In genomic region chr6:138371452-138371711, GRCh38 we compare ENCODE assay signal across 29 cellular contexts. TPM values are rescaled to one million over a fixed set of nuclear protein-coding genes. Genes with fewer than 3 reads are reported as not detected.
"Had no signal": no experiment of that assay in that cellular context is flagged by ENCODE, and none has a peak within 500 bp of the region (broad histone marks: within the 10 kb centered on the region; RNA-seq: fewer than 3 reads in every experiment).

No MANE protein-coding gene starts in this region.

- H3K9me3 Mint-ChIP-seq: natural killer cell had no signal

- H3K36me3 Mint-ChIP-seq: activated naive CD8-positive, alpha-beta T cell treated with anti-CD3 and anti-CD28 coated beads, Interleukin-2, amount 10 ng/mL, durations not matched to agents 7 days and 5 days; immature natural killer cell; natural killer cell; stimulated activated memory B cell treated with anti-CD40 and anti-IgM and Interleukin-4, amounts not matched to agents 10 μg/mL and 1 μg/mL and 100 μg/mL, for 72 hours had no signal

- H3K4me3 ChIP-seq: coronary artery, left ventricle myocardium inferior, ovary, smooth muscle cell, stomach, suprapubic skin, tibial nerve had no signal

- H3K36me3 ChIP-seq: left ventricle myocardium inferior, neutrophil, ovary, stomach, suprapubic skin, tibial nerve had no signal

- FAIRE-seq: urothelium cell line had no signal

- DNase-seq: activated CD4-positive, alpha-beta memory T cell treated with anti-CD3 and anti-CD28 coated beads, Interleukin-2, amount 10 ng/mL, durations not matched to agents 7 days and 5 days; activated CD4-positive, alpha-beta T cell treated with anti-CD3 and anti-CD28 coated beads for 48 hours; activated CD4-positive, CD25-positive, alpha-beta regulatory T cell; activated effector memory CD4-positive, alpha-beta T cell treated with Interleukin-2 at 50 U/mL for 16 hours; activated naive CD4-positive, alpha-beta T cell treated with anti-CD3 and anti-CD28 coated beads for 36 hours; activated naive CD8-positive, alpha-beta T cell treated with anti-CD3 and anti-CD28 coated beads, Interleukin-2, amount 10 ng/mL, durations not matched to agents 7 days and 5 days; activated T-cell treated with anti-CD3 and anti-CD28 coated beads, Interleukin-2, amount 50 U/mL, for 72 hours; amniotic stem cell; cerebellar nuclear complex; immature natural killer cell; left ventricle myocardium inferior; mammary epithelial cell; midbrain; natural killer cell; ovary; stimulated activated CD4-positive, alpha-beta T cell treated with anti-CD3 and anti-CD28 coated beads, Interleukin-15, amount 100 ng/mL, for 24 hours; stomach had no signal

- H3K9me3 ChIP-seq: neutrophil, ovary, suprapubic skin had no signal

- H3K4me1 ChIP-seq: left ventricle myocardium inferior, suprapubic skin, tibial nerve had no signal

- H3K27me3 ChIP-seq: ovary, stomach, suprapubic skin, tibial nerve had no signal

- H3K4me2 ChIP-seq: smooth muscle cell had no signal

- H3K4me1 Mint-ChIP-seq: immature natural killer cell; natural killer cell; stimulated activated memory B cell treated with anti-CD40 and anti-IgM and Interleukin-4, amounts not matched to agents 10 μg/mL and 1 μg/mL and 100 μg/mL, for 72 hours had no signal

- H3K27ac Mint-ChIP-seq: activated CD4-positive, alpha-beta memory T cell treated with anti-CD3 and anti-CD28 coated beads, Interleukin-2, amount 10 ng/mL, durations not matched to agents 7 days and 5 days; activated naive CD4-positive, alpha-beta T cell treated with anti-CD3 and anti-CD28 coated beads for 36 hours; activated naive CD8-positive, alpha-beta T cell treated with anti-CD3 and anti-CD28 coated beads, Interleukin-2, amount 10 ng/mL, durations not matched to agents 7 days and 5 days; activated T-cell treated with anti-CD3 and anti-CD28 coated beads, Interleukin-2, amount 50 U/mL, for 72 hours; immature natural killer cell; natural killer cell; stimulated activated memory B cell treated with anti-CD40 and anti-IgM and Interleukin-4, amounts not matched to agents 10 μg/mL and 1 μg/mL and 100 μg/mL, for 72 hours had no signal

- H3K27ac ChIP-seq: coronary artery, left ventricle myocardium inferior, neutrophil, ovary, stomach, suprapubic skin, tibial nerve had no signal

- H3K4me3 Mint-ChIP-seq: activated CD4-positive, alpha-beta memory T cell treated with anti-CD3 and anti-CD28 coated beads, Interleukin-2, amount 10 ng/mL, durations not matched to agents 7 days and 5 days; activated naive CD4-positive, alpha-beta T cell treated with anti-CD3 and anti-CD28 coated beads for 36 hours; activated naive CD8-positive, alpha-beta T cell treated with anti-CD3 and anti-CD28 coated beads, Interleukin-2, amount 10 ng/mL, durations not matched to agents 7 days and 5 days; activated T-cell treated with anti-CD3 and anti-CD28 coated beads, Interleukin-2, amount 50 U/mL, for 72 hours; immature natural killer cell; natural killer cell; stimulated activated memory B cell treated with anti-CD40 and anti-IgM and Interleukin-4, amounts not matched to agents 10 μg/mL and 1 μg/mL and 100 μg/mL, for 72 hours had no signal

- ATAC-seq: activated T-cell treated with anti-CD3 and anti-CD28 coated beads, Interleukin-2, amount 50 U/mL, for 72 hours; natural killer cell; sciatic nerve; stimulated activated memory B cell treated with anti-CD40 and anti-IgM and Interleukin-4, amounts not matched to agents 10 μg/mL and 1 μg/mL and 100 μg/mL, for 72 hours had no signal

RNA-seq across cellular contexts. Expression of gene SMIM28, which starts 6.3 kb away (rescaled TPM):
- total RNA-seq: activated CD4-positive, alpha-beta memory T cell treated with anti-CD3 and anti-CD28 coated beads, Interleukin-2, amount 10 ng/mL, durations not matched to agents 7 days and 5 days; activated naive CD4-positive, alpha-beta T cell treated with anti-CD3 and anti-CD28 coated beads for 36 hours; activated naive CD8-positive, alpha-beta T cell treated with anti-CD3 and anti-CD28 coated beads, Interleukin-2, amount 10 ng/mL, durations not matched to agents 7 days and 5 days; activated T-cell treated with anti-CD3 and anti-CD28 coated beads, Interleukin-2, amount 50 U/mL, for 72 hours; fibroblast of villous mesenchyme; glomerular endothelial cell; kidney epithelial cell; left ventricle myocardium inferior; mammary epithelial cell; natural killer cell; ovary; sciatic nerve; smooth muscle cell; stomach; suprapubic skin; T-helper 1 cell treated with Interleukin-12 subunit alpha and Interleukin-12 subunit beta and Interleukin-4 antibody, amounts not matched to agents 30 ng/mL and 1 ng/mL, for 36 hours; tibial nerve had no signal
- polyA plus RNA-seq: immature natural killer cell, mammary epithelial cell, ovary, smooth muscle cell, stomach had no signal
